In genomic region chr12:39012870-39013269, GRCh38 we compare ENCODE assay signal across 20 cellular contexts.
"Had no signal": no experiment of that assay in that cellular context is flagged by ENCODE, and none has a peak within 500 bp of the region (broad histone marks: within the 10 kb centered on the region; RNA-seq: fewer than 3 reads in every experiment).

No MANE protein-coding gene starts in this region.

- H3K27me3 ChIP-seq: brain microvascular endothelial cell, gastrocnemius medialis, neutrophil had no signal

- DNase-seq: activated CD4-positive, alpha-beta memory T cell treated with anti-CD3 and anti-CD28 coated beads, Interleukin-2, amount 10 ng/mL, durations not matched to agents 7 days and 5 days; activated CD4-positive, alpha-beta T cell treated with anti-CD3 and anti-CD28 coated beads for 4 hours; activated gamma-delta T cell; activated naive CD8-positive, alpha-beta T cell treated with anti-CD3 and anti-CD28 coated beads for 36 hours; activated T-cell treated with anti-CD3 and anti-CD28 coated beads, Interleukin-2, amount 50 U/mL, for 48 hours; amygdala; brain microvascular endothelial cell; dermis blood vessel endothelial cell; effector memory CD8-positive, alpha-beta T cell; gastrocnemius medialis; natural killer cell; retina; stimulated activated CD4-positive, alpha-beta T cell treated with anti-CD3 and anti-CD28 coated beads, Interleukin-12 subunit alpha, Interleukin-12 subunit beta, amount 100 ng/mL, for 4 hours; stimulated activated CD4-positive, alpha-beta T cell treated with anti-CD3 and anti-CD28 coated beads, Interleukin-2, amount 100 ng/mL, for 24 hours had no signal

- ATAC-seq: effector memory CD8-positive, alpha-beta T cell; gastrocnemius medialis; left lobe of liver; natural killer cell had no signal

- FAIRE-seq: islet of Langerhans had no signal

- H3K9me3 ChIP-seq: gastrocnemius medialis, neutrophil had no signal

- H3K4me1 ChIP-seq: gastrocnemius medialis had no signal

- H3K9me3 Mint-ChIP-seq: activated CD4-positive, alpha-beta memory T cell treated with anti-CD3 and anti-CD28 coated beads, Interleukin-2, amount 10 ng/mL, durations not matched to agents 7 days and 5 days had no signal

- H3K36me3 Mint-ChIP-seq: activated naive CD8-positive, alpha-beta T cell treated with anti-CD3 and anti-CD28 coated beads for 36 hours; memory B cell; natural killer cell had no signal

- H3K4me1 Mint-ChIP-seq: activated CD4-positive, alpha-beta memory T cell treated with anti-CD3 and anti-CD28 coated beads, Interleukin-2, amount 10 ng/mL, durations not matched to agents 7 days and 5 days; activated naive CD8-positive, alpha-beta T cell treated with anti-CD3 and anti-CD28 coated beads for 36 hours; memory B cell; natural killer cell had no signal

- H3K27ac Mint-ChIP-seq: activated CD4-positive, alpha-beta memory T cell treated with anti-CD3 and anti-CD28 coated beads, Interleukin-2, amount 10 ng/mL, durations not matched to agents 7 days and 5 days; activated naive CD8-positive, alpha-beta T cell treated with anti-CD3 and anti-CD28 coated beads for 36 hours; effector memory CD8-positive, alpha-beta T cell; memory B cell; natural killer cell; T-helper 1 cell treated with Interleukin-12 subunit alpha and Interleukin-12 subunit beta and Interleukin-4 antibody, amounts not matched to agents 30 μg/mL and 1 μg/mL, for 36 hours had no signal

- H3K27me3 Mint-ChIP-seq: activated CD4-positive, alpha-beta memory T cell treated with anti-CD3 and anti-CD28 coated beads, Interleukin-2, amount 10 ng/mL, durations not matched to agents 7 days and 5 days; activated naive CD8-positive, alpha-beta T cell treated with anti-CD3 and anti-CD28 coated beads for 36 hours; effector memory CD8-positive, alpha-beta T cell; memory B cell had no signal

- H3K27ac ChIP-seq: brain microvascular endothelial cell, epithelial cell of prostate, gastrocnemius medialis, neutrophil had no signal

- H3K4me3 ChIP-seq: gastrocnemius medialis had no signal

- H3K36me3 ChIP-seq: brain microvascular endothelial cell, gastrocnemius medialis, neutrophil had no signal

- H3K4me3 Mint-ChIP-seq: activated CD4-positive, alpha-beta memory T cell treated with anti-CD3 and anti-CD28 coated beads, Interleukin-2, amount 10 ng/mL, durations not matched to agents 7 days and 5 days; activated naive CD8-positive, alpha-beta T cell treated with anti-CD3 and anti-CD28 coated beads for 36 hours; effector memory CD8-positive, alpha-beta T cell; memory B cell; natural killer cell; T-helper 1 cell treated with Interleukin-12 subunit alpha and Interleukin-12 subunit beta and Interleukin-4 antibody, amounts not matched to agents 30 μg/mL and 1 μg/mL, for 36 hours had no signal
